ENCODE assay signal across 8 cellular contexts in genomic region chr19:14091086-14091884, GRCh38. TPM values are rescaled to one million over a fixed set of nuclear protein-coding genes. Genes with fewer than 3 reads are reported as not detected.
DNase-seq lines count a peak whose midpoint lies in the region; ATAC-seq and TF ChIP-seq lines count a peak whose summit lies in the region.

No MANE protein-coding gene starts in this region.

- ATAC-seq in GM18909 (IDR thresholded peaks at IDR 0.05; ENCODE audit: poor library complexity, unreplicated experiment) (peak; percentile 58), HG03108 (IDR thresholded peaks at IDR 0.05; ENCODE audit: unreplicated experiment) (peak; percentile 47)

- no peaks in the 10 kb centered on the region for H3K27me3 ChIP-seq in BJ (ENCODE audit: control insufficient read depth, insufficient read depth, low read length)

- peak overlapping the region; percentile 78 for H3K4me3 ChIP-seq in BJ (ENCODE audit: low read depth, low read length)
- H3K4me3 ChIP-seq in epithelial cell of proximal tubule (ENCODE audit: low read depth, low read length): peak overlapping the region; percentile 68

- H3K27ac ChIP-seq in temporal lobe (ENCODE audit: low read depth, low read length): peak overlapping the region; percentile 84

- H3K36me3 ChIP-seq in BJ (ENCODE audit: control insufficient read depth, insufficient read depth, low read length): peaks cover 2% of the 10 kb centered on the region

- TF ChIP-seq CTCF in BJ (IDR thresholded peaks at IDR 0.05; ENCODE audit: insufficient read depth, low read depth, low read length): peak; percentile 34
- peak; percentile 31 for TF ChIP-seq CTCF in epithelial cell of proximal tubule (conservative IDR thresholded peaks at IDR 0.05; ENCODE audit: low read depth, low read length)

- POLR2A ChIA-PET in BJ (lab: Charles Lee): no interaction called here

- DNase-seq in BJ (ENCODE audit: low read depth): no peak
- peak; percentile 65 for DNase-seq in NCI-H82 treated with DMSO at 0.1 percent for 48 hours (lab: John Stamatoyannopoulos, UW; ENCODE audit: unreplicated experiment)
- peak; percentile 30 for DNase-seq in activated CD8-positive, alpha-beta memory T cell treated with anti-CD3 and anti-CD28 coated beads, Interleukin-2, amount 50 U/mL, for 24 hours (ENCODE audit: extremely low read depth)
- DNase-seq in epithelial cell of proximal tubule (ENCODE audit: low read depth): no peak
- peak; percentile 68 for DNase-seq in myocyte (ENCODE audit: low read depth)

- CTCF ChIA-PET in BJ (lab: Yijun Ruan, JAX): interaction anchor here (0.6 to 1.3 kb wide), 4 partner anchors 16 to 49 kb away, joined by 3 to 5 read pairs (median 3); no protein-coding TSS in a partner anchor

RNA-seq across cellular contexts. Expression of gene SAMD1, which starts 0.7 kb away (rescaled TPM):
- polyA plus RNA-seq in BJ (2011; rRNA removed): 7.4 and 9.2 TPM in 2 replicates
- 7.1 and 7.2 TPM in 2 replicates for polyA minus RNA-seq in BJ (2011; rRNA and poly(A)+ RNA removed)
- total RNA-seq in epithelial cell of proximal tubule: 30.7 and 53.6 TPM in 2 replicates
- 25.9 and 41.0 TPM in 2 replicates for total RNA-seq in myocyte
- 25.1 TPM for polyA plus RNA-seq in myocyte (2012)
- total RNA-seq in temporal lobe: 28.0 TPM

RNA-seq across cellular contexts. Expression of gene C19orf67, which starts 5.7 kb away (rescaled TPM):
- not detected in 2 replicates for polyA plus RNA-seq in BJ (2011; rRNA removed)
- polyA minus RNA-seq in BJ (2011; rRNA and poly(A)+ RNA removed): not detected in 2 replicates
- total RNA-seq in epithelial cell of proximal tubule (0.63 TPM in 1 of 2 replicates, not detected in the other), myocyte (not detected in 2 replicates), temporal lobe (not detected)
- polyA plus RNA-seq in myocyte (2012): 0.14 TPM

RNA-seq across cellular contexts. Expression of gene MISP3, which starts 18.7 kb away (rescaled TPM):
- 0.39 and 0.58 TPM in 2 replicates for polyA plus RNA-seq in BJ (2011; rRNA removed)
- polyA minus RNA-seq in BJ (2011; rRNA and poly(A)+ RNA removed): not detected in 2 replicates
- total RNA-seq in epithelial cell of proximal tubule (0.80 and 6.0 TPM in 2 replicates), myocyte (2.7 and 3.0 TPM in 2 replicates), temporal lobe (1.7 TPM)
- 6.7 TPM for polyA plus RNA-seq in myocyte (2012)

RNA-seq across cellular contexts. Expression of gene PRKACA, which starts 26.3 kb away (rescaled TPM):
- 15.6 and 35.4 TPM in 2 replicates for polyA plus RNA-seq in BJ (2011; rRNA removed)
- 19.2 and 27.1 TPM in 2 replicates for polyA minus RNA-seq in BJ (2011; rRNA and poly(A)+ RNA removed)
- total RNA-seq in epithelial cell of proximal tubule: 40.8 and 41.0 TPM in 2 replicates
- total RNA-seq in myocyte: 84.3 and 87.2 TPM in 2 replicates
- polyA plus RNA-seq in myocyte (2012): 115 TPM
- 36.4 TPM for total RNA-seq in temporal lobe

RNA-seq across cellular contexts. Expression of gene PALM3, which starts 29.4 kb away (rescaled TPM):
- polyA plus RNA-seq in BJ (2011; rRNA removed): 0.15 and 0.17 TPM in 2 replicates
- 0.14 TPM in 1 of 2 replicates, not detected in the other for polyA minus RNA-seq in BJ (2011; rRNA and poly(A)+ RNA removed)
- total RNA-seq in epithelial cell of proximal tubule (0.17 and 0.36 TPM in 2 replicates), myocyte (not detected in 2 replicates), temporal lobe (4.9 TPM)
- 0.21 TPM for polyA plus RNA-seq in myocyte (2012)

Comparison
In these comparisons a context has a peak if more than half of its experiments do, and no peak if none do; other contexts are left out.
1. DNase-seq: peak in NCI-H82 treated with DMSO at 0.1 percent for 48 hours (single experiment), activated CD8-positive, alpha-beta memory T cell treated with anti-CD3 and anti-CD28 coated beads, Interleukin-2, amount 50 U/mL, for 24 hours (single experiment) and myocyte (single experiment); none in BJ (single experiment) and epithelial cell of proximal tubule (single experiment).